ENCODE assay signal across 8 cellular contexts in the genomic region with DNA sequence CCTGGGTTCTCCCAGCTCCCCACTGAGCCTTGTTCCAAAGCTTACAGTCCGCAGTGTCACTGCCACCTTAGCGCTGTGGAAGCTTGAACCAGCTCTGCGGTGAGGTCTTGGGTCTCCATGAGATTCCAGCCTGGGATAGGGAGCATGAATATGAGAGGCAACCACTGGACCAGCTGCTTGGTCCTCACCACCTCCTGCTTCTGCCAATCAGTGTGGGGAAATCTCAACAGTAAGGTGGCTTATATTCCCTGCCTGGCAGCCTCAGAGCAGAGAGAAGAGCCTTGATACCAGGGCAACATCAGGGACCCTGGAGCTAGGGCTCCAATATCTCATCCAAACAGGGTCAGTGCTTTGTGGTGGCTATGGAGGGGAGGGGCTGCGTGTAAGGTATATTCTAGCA. TPM values are rescaled to one million over a fixed set of nuclear protein-coding genes. Genes with fewer than 3 reads are reported as not detected.
DNase-seq lines count a peak whose midpoint lies in the region; ATAC-seq, FAIRE-seq and TF ChIP-seq lines count a peak whose summit lies in the region.

No MANE protein-coding gene starts in this region.

- H3K4me1 ChIP-seq in liver (ENCODE audit: control insufficient read depth in 4 of 4, insufficient read depth in 4 of 4, low read length in 3 of 4) (peaks cover 0 to 14% (median 6%) of the 10 kb centered on the region in 4 donors), HepG2 (ENCODE audit: insufficient read depth, low read length) (peaks cover 9% of the 10 kb centered on the region; the same call in 1 of the 2 replicates), ascending aorta (peaks cover 17 to 35% of the 10 kb centered on the region in 2 donors), upper lobe of right lung (peaks cover 41% of the 10 kb centered on the region)

- POLR2A ChIA-PET in HepG2 (lab: Yijun Ruan, JAX): no interaction called here

- H3K79me2 ChIP-seq in HepG2 (ENCODE audit: insufficient read depth, low read length): no peaks in the 10 kb centered on the region

- H3K4me2 ChIP-seq in HepG2 (ENCODE audit: low read depth, low read length): no peak overlapping the region

- H3K36me3 ChIP-seq in liver (ENCODE audit: control insufficient read depth in 4 of 4, insufficient read depth in 3 of 4, low read depth in 1 of 4, low read length in 3 of 4) (no peaks in the 10 kb centered on the region), HepG2 (replicated peaks in 1 of 2; ENCODE audit: control insufficient read depth in 1 of 2, insufficient read depth in 2 of 2, low read length in 2 of 2) (no peaks in the 10 kb centered on the region), ascending aorta (no peaks in the 10 kb centered on the region), upper lobe of right lung (no peaks in the 10 kb centered on the region)

- TF ChIP-seq RAD21 in liver (IDR thresholded peaks at IDR 0.05) (no peak), HepG2 (CRISPR knock-in tag; IDR thresholded peaks at IDR 0.05) (no peak)

- ATAC-seq in HepG2 (no peak), left colon (peak; percentile 10), upper lobe of right lung (peak; percentile 8)

- TF ChIP-seq POLR2A in HepG2 (IDR thresholded peaks at IDR 0.05; ENCODE audit: insufficient read depth in 1 of 2, low read depth in 2 of 2, low read length in 2 of 2): no peak

- no TSS peak for BruUV-seq in HepG2 (replicated peaks; lab: Mats Ljungman, UMichigan)

- H3K27ac ChIP-seq in liver (ENCODE audit: low read depth in 1 of 2, low read length in 2 of 2): peak overlapping the region; percentile 38 to 78
- H3K27ac ChIP-seq in HepG2 (ENCODE audit: extremely low read length, insufficient read depth, low read length): no peak overlapping the region
- H3K27ac ChIP-seq in ascending aorta: peak overlapping the region; percentile 90 to 98
- peak overlapping the region; percentile 93 for H3K27ac ChIP-seq in upper lobe of right lung

- no peak overlapping the region for H2AFZ ChIP-seq in HepG2 (ENCODE audit: low read length)

- in situ Hi-C loops in HepG2 (cut with HindIII; ENCODE audit: extremely low pct_ligation_motif_present, low pct_unique_long_range_greater_than_20kb): no loop called here

- TF ChIP-seq EP300 in HepG2 (IDR thresholded peaks at IDR 0.05; ENCODE audit: low read depth in 2 of 2, low read length in 2 of 2) (no peak), HepG2 (CRISPR knock-in tag; IDR thresholded peaks at IDR 0.05; ENCODE audit: borderline replicate concordance) (no peak)

- H3K9ac ChIP-seq in liver (ENCODE audit: low read depth in 1 of 2, low read length in 2 of 2) (peak overlapping the region; percentile 1 to 32), HepG2 (ENCODE audit: insufficient read depth, low read depth, low read length) (no peak overlapping the region)

- CTCF ChIA-PET in HepG2 (lab: Yijun Ruan, JAX; ENCODE audit: low intra/inter-chr PET ratio, low total read pairs): no interaction called here

- H3K9me3 ChIP-seq in liver (ENCODE audit: control insufficient read depth in 4 of 4, low read length in 3 of 4): no peaks in the 10 kb centered on the region
- no peaks in the 10 kb centered on the region for H3K9me3 ChIP-seq in HepG2 (ENCODE audit: low read length)
- H3K9me3 ChIP-seq in ascending aorta: no peaks in the 10 kb centered on the region
- no peaks in the 10 kb centered on the region for H3K9me3 ChIP-seq in upper lobe of right lung

- 50% methylated on average over 4 of the region's 4 CpGs for WGBS in liver
- WGBS in HepG2 (ENCODE audit: low lambda C conversion rate): 56% methylated on average over 1 of the region's 4 CpGs

- peak overlapping the region; percentile 57 to 61 (median 57) for H3K4me3 ChIP-seq in liver (ENCODE audit: low read depth in 1 of 3, low read length in 3 of 3)
- H3K4me3 ChIP-seq in HepG2 (replicated peaks in 1 of 3; ENCODE audit: insufficient read depth in 1 of 3, low read depth in 2 of 3, low read length in 3 of 3): no peak overlapping the region
- H3K4me3 ChIP-seq in ascending aorta: peak overlapping the region; percentile 70 to 83
- H3K4me3 ChIP-seq in upper lobe of right lung: peak overlapping the region; percentile 74

- TF ChIP-seq CTCF in liver (IDR thresholded peaks at IDR 0.05; ENCODE audit: low read depth, low read length, missing input control) (no peak), HepG2 (CRISPR knock-in tag; IDR thresholded peaks at IDR 0.05) (no peak), ascending aorta (IDR thresholded peaks at IDR 0.05) (no peak), upper lobe of right lung (IDR thresholded peaks at IDR 0.05) (no peak)

- H3K27me3 ChIP-seq in liver (ENCODE audit: control insufficient read depth in 4 of 4, insufficient read depth in 4 of 4, low read length in 3 of 4) (peaks cover 0 to 4% (median 0%) of the 10 kb centered on the region in 4 donors), HepG2 (ENCODE audit: control insufficient read depth in 1 of 2, insufficient read depth in 2 of 2, low read length in 2 of 2) (peaks cover 4 to 46% of the 10 kb centered on the region in 2 experiments; a peak in 3 of 5 replicates), ascending aorta (no peaks in the 10 kb centered on the region), upper lobe of right lung (no peaks in the 10 kb centered on the region)

- intact Hi-C loops in HepG2 (cut with micrococcal nuclease; ENCODE audit: unreplicated experiment): no loop called here
- intact Hi-C loops in ascending aorta (cut with DNase I): loop anchor here (2.0 to 5.0 kb wide), 5 partner anchors 27 to 223 kb away; partner anchors contain the start of genes APIP and PDHX
- intact Hi-C loops in left colon (cut with DNase I, micrococcal nuclease): no loop called here
- intact Hi-C loops in upper lobe of right lung (cut with DNase I): no loop called here

- no peak for FAIRE-seq in HepG2 (lab: Jason Lieb, UNC)

- no peaks in the 10 kb centered on the region for H4K20me1 ChIP-seq in HepG2 (ENCODE audit: insufficient read depth, low read length)

- DNase-seq in HepG2 (ENCODE audit: low spot score) (no peak), ascending aorta (ENCODE audit: low spot score in 2 of 2) (no peak), left colon (peak in 1 of 2 donors; percentile 42), upper lobe of right lung (no peak), superior temporal gyrus (ENCODE audit: extremely low spot score) (no peak), SIG-M5 treated with dmso at 0.1 percent for 504 hours (lab: John Stamatoyannopoulos, UW; ENCODE audit: unreplicated experiment) (no peak), dermis blood vessel endothelial cell (no peak)

TF ChIP-seq in liver, 16 proteins besides CTCF, POLR2A, EP300 and RAD21 (continues in another document):
- TF ChIP-seq FOXA1 (IDR thresholded peaks at IDR 0.05) (no peak), RXRA (IDR thresholded peaks at IDR 0.05) (no peak), GABPA (IDR thresholded peaks at IDR 0.05 in 1 of 2, conservative IDR thresholded peaks at IDR 0.05 in 1 of 2) (no peak), HNF4G (IDR thresholded peaks at IDR 0.05) (no peak), TAF1 (conservative IDR thresholded peaks at IDR 0.05) (no peak), FOXA2 (IDR thresholded peaks at IDR 0.05) (no peak)

TF ChIP-seq in HepG2, 621 proteins besides CTCF, POLR2A, EP300 and RAD21 (continues in another document):
- no peak for TF ChIP-seq SP2 (CRISPR knock-in tag; IDR thresholded peaks at IDR 0.05)

RNA-seq across cellular contexts. Expression of gene CD44, which starts 0.9 kb away (rescaled TPM):
- 10 to 100 TPM; 16.7 to 26.9 TPM for total RNA-seq in liver
- 10 to 100 TPM in 1 of 2 donors, 1 to 10 TPM in 1; 4.1 to 12.6 TPM for polyA plus RNA-seq in liver
- 0.02 TPM in 1 of 2 replicates, not detected in the other for total RNA-seq in HepG2 (2016; rRNA removed; fragmentation: Illumina TruSeq; extraction: Trizol)
- total RNA-seq in HepG2 (2016; cell fraction: cytosol; rRNA removed; fragmentation: Illumina TruSeq; extraction: Trizol; ENCODE audit: low read depth): not detected in 2 replicates
- total RNA-seq in HepG2 (2016; cell fraction: insoluble cytoplasmic fraction; rRNA removed; fragmentation: Illumina TruSeq; extraction: Trizol): not detected in 2 replicates
- not detected in 2 replicates for total RNA-seq in HepG2 (2016; cell fraction: membrane; rRNA removed; fragmentation: Illumina TruSeq; extraction: Trizol)
- not detected in 2 replicates for total RNA-seq in HepG2 (2016; cell fraction: nucleus; rRNA removed; fragmentation: Illumina TruSeq; extraction: Trizol)
- 0.11 and 0.29 TPM in 2 replicates for polyA plus RNA-seq in HepG2 (2011; rRNA removed)
- polyA plus RNA-seq in HepG2 (2011; cell fraction: cytosol; rRNA removed): 0.16 and 0.21 TPM in 2 replicates
- polyA plus RNA-seq in HepG2 (2011; cell fraction: nucleus; rRNA removed): not detected in 2 replicates
- not detected in 2 replicates for polyA plus RNA-seq in HepG2 (2012)
- polyA plus RNA-seq in HepG2 (2016; cell fraction: cytosol; fragmentation: Illumina TruSeq; extraction: Trizol; ENCODE audit: low read depth): not detected in 2 replicates
- polyA plus RNA-seq in HepG2 (2016; cell fraction: insoluble cytoplasmic fraction; fragmentation: Illumina TruSeq; extraction: Trizol; ENCODE audit: low read depth): not detected in 2 replicates
- not detected in 2 replicates for polyA plus RNA-seq in HepG2 (2016; cell fraction: membrane; fragmentation: Illumina TruSeq; extraction: Trizol; ENCODE audit: low read depth)
- not detected in 2 replicates for polyA plus RNA-seq in HepG2 (2016; cell fraction: nucleus; fragmentation: Illumina TruSeq; extraction: Trizol; ENCODE audit: insufficient read depth, low read depth)
- 343 TPM in 1 of 2 replicates, not detected in the other for polyA minus RNA-seq in HepG2 (2011; rRNA and poly(A)+ RNA removed; ENCODE audit: low replicate concordance)
- polyA minus RNA-seq in HepG2 (2011; cell fraction: cytosol; rRNA and poly(A)+ RNA removed): 0.97 TPM in 1 of 2 replicates, not detected in the other
- polyA minus RNA-seq in HepG2 (2011; cell fraction: nucleus; rRNA and poly(A)+ RNA removed): 0.39 and 0.62 TPM in 2 replicates
- 188 TPM for total RNA-seq in ascending aorta
- 100 to 1,000 TPM in 1 of 2 donors, 10 to 100 TPM in 1; 99.1 to 107 TPM for total RNA-seq in left colon
- 548 TPM for total RNA-seq in upper lobe of right lung
- total RNA-seq in dermis blood vessel endothelial cell: 2.6 and 3.4 TPM in 2 replicates

Comparison
In these comparisons a context has a peak if more than half of its experiments do, and no peak if none do; other contexts are left out.
1. H3K4me3 ChIP-seq: peak in liver (3 of 3), ascending aorta (2 of 2) and upper lobe of right lung (single experiment); none in HepG2 (0 of 3).